10 cellular contexts compared by ENCODE assay signal in genomic region chr10:3766046-3766761, GRCh38. TPM values are rescaled to one million over a fixed set of nuclear protein-coding genes. Genes with fewer than 3 reads are reported as not detected.
DNase-seq lines count a peak whose midpoint lies in the region; ATAC-seq and TF ChIP-seq lines count a peak whose summit lies in the region.
"Had no signal": no experiment of that assay in that cellular context is flagged by ENCODE, and none has a peak within 500 bp of the region (broad histone marks: within the 10 kb centered on the region; RNA-seq: fewer than 3 reads in every experiment).

No MANE protein-coding gene starts in this region.

- peaks cover 13% of the 10 kb centered on the region for H3K4me1 ChIP-seq in GM23338 (ENCODE audit: insufficient read depth)
- peaks cover 0 to 19% (median 11%) of the 10 kb centered on the region in 4 donors for H3K4me1 ChIP-seq in liver (ENCODE audit: control insufficient read depth in 4 of 4, insufficient read depth in 4 of 4, low read length in 3 of 4)

- peak overlapping the region; percentile 36; the same call in 1 of the 2 replicates for H3K4me2 ChIP-seq in GM23338

- no peaks in the 10 kb centered on the region for H4K20me1 ChIP-seq in GM23338 (replicated peaks; ENCODE audit: insufficient read depth)

- peak overlapping the region; percentile 72; the same call in 1 of the 2 replicates for H2AFZ ChIP-seq in GM23338

- H3K9me2 ChIP-seq in GM23338 (ENCODE audit: insufficient read depth), result no peaks in the 10 kb centered on the region

- POLR2A ChIA-PET in WTC11 (lab: Charles Lee), result interaction anchor here (2.2 kb wide), 1 partner anchor 19 kb away, joined by 7 read pairs; the partner anchor contains the start of gene KLF6

- 56% methylated on average over 17 of the region's 17 CpGs for WGBS in liver

- no peak for TF ChIP-seq CTCF in CD14-positive monocyte (IDR thresholded peaks at IDR 0.05)
- no peak for TF ChIP-seq CTCF in GM23338 (conservative IDR thresholded peaks at IDR 0.05; ENCODE audit: low read depth in 2 of 2)
- no peak for TF ChIP-seq CTCF in WTC11 (IDR thresholded peaks at IDR 0.05)
- no peak for TF ChIP-seq CTCF in liver (IDR thresholded peaks at IDR 0.05; ENCODE audit: low read depth, low read length, missing input control)

- H3K9ac ChIP-seq in liver (ENCODE audit: low read depth in 1 of 2, low read length in 2 of 2), result no peak overlapping the region

- DNase-seq in CD14-positive monocyte (ENCODE audit: low spot score) (no peak), GM23338 (ENCODE audit: low spot score) (no peak), WTC11 (ENCODE audit: low spot score) (no peak), KBM-7 (no peak), NCI-H128 (lab: John Stamatoyannopoulos, UW; ENCODE audit: unreplicated experiment) (no peak), DMS53 (lab: John Stamatoyannopoulos, UW) (no peak)

- no peaks in the 10 kb centered on the region for H3K9me3 Mint-ChIP-seq in CD14-positive monocyte
- H3K9me3 Mint-ChIP-seq in GM23338, result no peaks in the 10 kb centered on the region; the same call in 2 of the 3 replicates
- no peaks in the 10 kb centered on the region for H3K9me3 Mint-ChIP-seq in WTC11
- H3K9me3 Mint-ChIP-seq: stimulated activated effector memory CD8-positive, alpha-beta T cell treated with anti-CD3 and anti-CD28 coated beads, Interleukin-12 subunit alpha, Interleukin-12 subunit beta, amount 100 ng/mL, for 72 hours had no signal

- H3K27ac ChIP-seq in GM23338 (ENCODE audit: low read depth), result no peak overlapping the region
- H3K27ac ChIP-seq in liver (ENCODE audit: low read depth in 1 of 2, low read length in 2 of 2), result no peak overlapping the region
- H3K27ac ChIP-seq: C4-2B had no signal

- CTCF ChIA-PET in WTC11 (lab: Charles Lee), result no interaction called here

- no peaks in the 10 kb centered on the region for H3K27me3 Mint-ChIP-seq in CD14-positive monocyte (ENCODE audit: low read depth in 3 of 3)
- peaks cover 4% of the 10 kb centered on the region for H3K27me3 Mint-ChIP-seq in GM23338 (ENCODE audit: insufficient read depth, low read depth, poor library complexity)
- H3K27me3 Mint-ChIP-seq in WTC11 (ENCODE audit: low read depth), result no peaks in the 10 kb centered on the region

- H3K9me3 ChIP-seq in liver (ENCODE audit: control insufficient read depth in 4 of 4, low read length in 3 of 4), result no peaks in the 10 kb centered on the region

- H3K4me1 Mint-ChIP-seq in CD14-positive monocyte (peaks cover 87% of the 10 kb centered on the region), GM23338 (peaks cover 36% of the 10 kb centered on the region), WTC11 (peaks cover 40% of the 10 kb centered on the region)

- peaks cover 5 to 7% of the 10 kb centered on the region in 2 donors for H3K36me3 Mint-ChIP-seq in CD14-positive monocyte
- H3K36me3 Mint-ChIP-seq in GM23338 (ENCODE audit: low read depth), result no peaks in the 10 kb centered on the region
- no peaks in the 10 kb centered on the region for H3K36me3 Mint-ChIP-seq in WTC11
- H3K36me3 Mint-ChIP-seq: stimulated activated effector memory CD8-positive, alpha-beta T cell treated with anti-CD3 and anti-CD28 coated beads, Interleukin-12 subunit alpha, Interleukin-12 subunit beta, amount 100 ng/mL, for 72 hours had no signal

- H3K79me2 ChIP-seq in GM23338 (replicated peaks; ENCODE audit: insufficient read depth), result no peaks in the 10 kb centered on the region

- H3K4me3 Mint-ChIP-seq in CD14-positive monocyte (no peak overlapping the region), GM23338 (no peak overlapping the region), WTC11 (no peak overlapping the region)

- H3K36me3 ChIP-seq in GM23338 (ENCODE audit: insufficient read depth), result no peaks in the 10 kb centered on the region
- no peaks in the 10 kb centered on the region for H3K36me3 ChIP-seq in liver (ENCODE audit: control insufficient read depth in 4 of 4, insufficient read depth in 3 of 4, low read depth in 1 of 4, low read length in 3 of 4)

- ATAC-seq in GM23338 (no peak; the same call in 2 of the 3 replicates), WTC11 (peak; percentile 14; the same call in 1 of the 2 replicates), GM18909 (IDR thresholded peaks at IDR 0.05; ENCODE audit: poor library complexity, unreplicated experiment) (no peak)
- ATAC-seq: stimulated activated effector memory CD8-positive, alpha-beta T cell treated with anti-CD3 and anti-CD28 coated beads, Interleukin-12 subunit alpha, Interleukin-12 subunit beta, amount 100 ng/mL, for 72 hours had no signal

- H3K27ac Mint-ChIP-seq in CD14-positive monocyte (peak overlapping the region; percentile 2 to 91 (median 50)), GM23338 (no peak overlapping the region), WTC11 (no peak overlapping the region)
- H3K27ac Mint-ChIP-seq: stimulated activated effector memory CD8-positive, alpha-beta T cell treated with anti-CD3 and anti-CD28 coated beads, Interleukin-12 subunit alpha, Interleukin-12 subunit beta, amount 100 ng/mL, for 72 hours had no signal

- H3K4me3 ChIP-seq in GM23338 (no peak overlapping the region), liver (ENCODE audit: low read depth in 1 of 3, low read length in 3 of 3) (no peak overlapping the region)

- intact Hi-C loops in CD14-positive monocyte (cut with micrococcal nuclease), result loop anchor here in 1 of 2 donors (5.0 kb wide), 1 partner anchor 566 kb away; no protein-coding TSS in a partner anchor

- H3K27me3 ChIP-seq in GM23338 (ENCODE audit: insufficient read depth) (no peaks in the 10 kb centered on the region), liver (ENCODE audit: control insufficient read depth in 4 of 4, insufficient read depth in 4 of 4, low read length in 3 of 4) (no peaks in the 10 kb centered on the region)

- H3F3A ChIP-seq in GM23338 (replicated peaks; ENCODE audit: low read depth), result no peaks in the 10 kb centered on the region

- TF ChIP-seq RAD21 in liver (IDR thresholded peaks at IDR 0.05), result peak in 1 of 2 donors; percentile 60

- in situ Hi-C loops in KBM-7 (cut with MboI; ENCODE audit: low pct_unique_long_range_greater_than_20kb, low sequenced_read_pairs), result no loop called here

TF ChIP-seq in GM23338, 12 proteins besides CTCF, POLR2A, EP300 and RAD21 (continues in another document):
- TF ChIP-seq EZH2 (IDR thresholded peaks at IDR 0.05; ENCODE audit: low read depth, unreplicated experiment) (no peak), EZH2phosphoT487 (IDR thresholded peaks at IDR 0.05; ENCODE audit: unreplicated experiment) (no peak)

TF ChIP-seq in WTC11, 78 proteins besides CTCF, POLR2A, EP300 and RAD21:
- TF ChIP-seq ATF2 (CRISPR knock-in tag; IDR thresholded peaks at IDR 0.05; ENCODE audit: borderline replicate concordance, low read depth), result no peak
- TF ChIP-seq GABPB1 (CRISPR knock-in tag; IDR thresholded peaks at IDR 0.05), result 0 out of 2 replicates have a peak, but pooled peaks have one; percentile 50

TF ChIP-seq in liver, 16 proteins besides CTCF, POLR2A, EP300 and RAD21:
- peak; percentile 67 to 86 for TF ChIP-seq HNF4A (conservative IDR thresholded peaks at IDR 0.05)
- peak; percentile 77 for TF ChIP-seq SP1 (IDR thresholded peaks at IDR 0.05)
- no peak for TF ChIP-seq MAX (IDR thresholded peaks at IDR 0.05)
- peak; percentile 60 for TF ChIP-seq HNF4G (IDR thresholded peaks at IDR 0.05)
- TF ChIP-seq RXRA (IDR thresholded peaks at IDR 0.05), result peak; percentile 40 to 49
- no peak for TF ChIP-seq ATF3 (IDR thresholded peaks at IDR 0.05)
- no peak for TF ChIP-seq GABPA (IDR thresholded peaks at IDR 0.05 in 1 of 2, conservative IDR thresholded peaks at IDR 0.05 in 1 of 2)
- no peak for TF ChIP-seq ZBTB33 (IDR thresholded peaks at IDR 0.05)

RNA-seq across cellular contexts. Expression of gene KLF6, which starts 18.8 kb away (rescaled TPM):
- polyA plus RNA-seq in CD14-positive monocyte (100 to 1,000 TPM; 499 to 510 TPM), GM23338 (2016; fragmentation: Nextera tagmentation; extraction: Ambion mirVana) (25.7 and 35.4 TPM in 2 replicates), liver (100 to 1,000 TPM in 1 of 2 donors, 10 to 100 TPM in 1; 11.0 to 124 TPM)
- 18.0 and 19.6 TPM in 2 replicates for total RNA-seq in GM23338 (2014; rRNA removed; shearing (Covaris generic))
- total RNA-seq in WTC11 (2021) (25.4 to 27.9 TPM (median 27.3 TPM) in 3 replicates), liver (10 to 100 TPM; 17.7 to 26.6 TPM)

Comparison
In these comparisons a context has a peak if more than half of its experiments do, and no peak if none do; other contexts are left out.
1. H3K27ac Mint-ChIP-seq: peak in CD14-positive monocyte (7 of 7); none in GM23338 (single experiment) and WTC11 (single experiment).